Comparison of ENCODE assay signal across 8 cellular contexts in genomic region chr19:47599671-47600245, GRCh38. TPM values are rescaled to one million over a fixed set of nuclear protein-coding genes. Genes with fewer than 3 reads are reported as not detected.
DNase-seq lines count a peak whose midpoint lies in the region; ATAC-seq, FAIRE-seq and TF ChIP-seq lines count a peak whose summit lies in the region.
"Not testable (repeated sequence)": the region's sequence is repeated elsewhere in the genome, so short reads cannot be mapped to it uniquely, and the experiment has no call there.

No MANE protein-coding gene starts in this region.

- H3K23ac ChIP-seq in IMR-90 (ENCODE audit: low read depth, low read length) (peak overlapping the region; percentile 57; the same call in 1 of the 2 replicates), neuronal stem cell (ENCODE audit: low read depth, low read length, poor library complexity) (peak overlapping the region; percentile 60)

- peak overlapping the region; percentile 91 for H3K4ac ChIP-seq in IMR-90 (ENCODE audit: low read depth, low read length)
- not testable (repeated sequence) for H3K4ac ChIP-seq in neuronal stem cell (ENCODE audit: low read length)

- not testable (repeated sequence) for ATAC-seq in CD4-positive, alpha-beta T cell (ENCODE audit: poor library complexity); IMR-90 (ENCODE audit: low read depth); activated naive CD8-positive, alpha-beta T cell treated with anti-CD3 and anti-CD28 coated beads, Interleukin-2, amount 50 U/mL, for 24 hours

- H3K36me3 Mint-ChIP-seq in CD4-positive, alpha-beta T cell (ENCODE audit: low read depth); activated naive CD8-positive, alpha-beta T cell treated with anti-CD3 and anti-CD28 coated beads, Interleukin-2, amount 50 U/mL, for 24 hours (ENCODE audit: low read depth): not testable (repeated sequence)

- H3K18ac ChIP-seq in IMR-90 (ENCODE audit: low read depth, low read length), result peak overlapping the region; percentile 55
- peak overlapping the region; percentile 76 for H3K18ac ChIP-seq in neuronal stem cell (ENCODE audit: low read length)

- not testable (repeated sequence) for H4K20me1 ChIP-seq in IMR-90 (ENCODE audit: insufficient read depth, low read length); SK-N-SH (ENCODE audit: insufficient read depth); endothelial cell of umbilical vein (replicated peaks; ENCODE audit: control insufficient read depth, extremely low read depth, insufficient read depth, low read length); keratinocyte (ENCODE audit: control insufficient read depth, extremely low read depth, insufficient read depth, low read length)

- H3K56ac ChIP-seq in IMR-90 (ENCODE audit: extremely low read depth, insufficient read depth, low read length), result peak overlapping the region; percentile 73

- H3K9me2 ChIP-seq in SK-N-SH, result not testable (repeated sequence)

- not testable (repeated sequence) for H2BK12ac ChIP-seq in neuronal stem cell (ENCODE audit: low read length)

- H3K4me2 ChIP-seq in IMR-90 (ENCODE audit: low read depth, low read length) (peak overlapping the region; percentile 77), SK-N-SH (peak overlapping the region; percentile 82), endothelial cell of umbilical vein (ENCODE audit: insufficient read depth, low read length) (peak overlapping the region; percentile 88), keratinocyte (ENCODE audit: control insufficient read depth, extremely low read depth, insufficient read depth, low read depth, low read length) (peak overlapping the region; percentile 94), neuronal stem cell (ENCODE audit: insufficient read depth, low read length, poor library complexity, severe bottlenecking) (peak overlapping the region; percentile 33)

- in situ Hi-C loops in IMR-90 (cut with MboI; ENCODE audit: low sequenced_read_pairs), result not testable (repeated sequence)

- not testable (repeated sequence) for H3K27me3 ChIP-seq in CD4-positive, alpha-beta T cell (ENCODE audit: control insufficient read depth, insufficient read depth, low read length); IMR-90 (ENCODE audit: control insufficient read depth, insufficient read depth, low read length); SK-N-SH (ENCODE audit: insufficient read depth); endothelial cell of umbilical vein (ENCODE audit: control insufficient read depth in 2 of 2, insufficient read depth in 2 of 2, low read length in 2 of 2); keratinocyte (ENCODE audit: control insufficient read depth, extremely low read depth, insufficient read depth, low read length); neuronal stem cell (ENCODE audit: control insufficient read depth in 3 of 3, insufficient read depth in 3 of 3, low read depth in 1 of 3, low read length in 3 of 3); testis

- H3K9ac ChIP-seq in IMR-90 (ENCODE audit: low read depth, low read length), result peak overlapping the region; percentile 64
- H3K9ac ChIP-seq in SK-N-SH, result peak overlapping the region; percentile 40; the same call in 1 of the 2 replicates
- peak overlapping the region; percentile 67 for H3K9ac ChIP-seq in endothelial cell of umbilical vein (replicated peaks; ENCODE audit: extremely low read depth, insufficient read depth, low read length)
- H3K9ac ChIP-seq in keratinocyte (ENCODE audit: control insufficient read depth, extremely low read depth, insufficient read depth, low read length), result peak overlapping the region; percentile 70
- not testable (repeated sequence) for H3K9ac ChIP-seq in neuronal stem cell (ENCODE audit: low read depth, low read length, poor library complexity)

- not testable (repeated sequence) for TF ChIP-seq CTCF in CD4-positive, alpha-beta T cell (IDR thresholded peaks at IDR 0.05); IMR-90 (conservative IDR thresholded peaks at IDR 0.05; ENCODE audit: low read depth, low read length); SK-N-SH (IDR thresholded peaks at IDR 0.05); endothelial cell of umbilical vein (IDR thresholded peaks at IDR 0.05; ENCODE audit: extremely low read depth in 1 of 2, insufficient read depth in 1 of 2, low read depth in 1 of 2, low read length in 2 of 2); keratinocyte (optimal IDR thresholded peaks at IDR 0.05 in 1 of 3, IDR thresholded peaks at IDR 0.05 in 1 of 3, conservative IDR thresholded peaks at IDR 0.05 in 1 of 3; ENCODE audit: extremely low read depth in 1 of 3, insufficient read depth in 2 of 3, low read length in 3 of 3); testis (IDR thresholded peaks at IDR 0.05)

- H4K5ac ChIP-seq in IMR-90 (ENCODE audit: low read depth, low read length), result not testable (repeated sequence)

- H2BK5ac ChIP-seq in IMR-90 (ENCODE audit: low read depth, low read length, poor library complexity, severe bottlenecking), result peak overlapping the region; percentile 77
- H2BK5ac ChIP-seq in neuronal stem cell (ENCODE audit: low read length), result not testable (repeated sequence)

- H3K27ac Mint-ChIP-seq in CD4-positive, alpha-beta T cell, result peak overlapping the region; percentile 89
- H3K27ac Mint-ChIP-seq in activated naive CD8-positive, alpha-beta T cell treated with anti-CD3 and anti-CD28 coated beads, Interleukin-2, amount 50 U/mL, for 24 hours, result peak overlapping the region; percentile 53

- not testable (repeated sequence) for FAIRE-seq in endothelial cell of umbilical vein (lab: Jason Lieb, UNC); keratinocyte (lab: Jason Lieb, UNC)

- peak overlapping the region; percentile 86 for H3K4me3 Mint-ChIP-seq in CD4-positive, alpha-beta T cell
- H3K4me3 Mint-ChIP-seq in activated naive CD8-positive, alpha-beta T cell treated with anti-CD3 and anti-CD28 coated beads, Interleukin-2, amount 50 U/mL, for 24 hours, result peak overlapping the region; percentile 80

- not testable (repeated sequence) for TF ChIP-seq EP300 in SK-N-SH (IDR thresholded peaks at IDR 0.05; ENCODE audit: borderline replicate concordance in 1 of 2, low read depth in 1 of 2, low read length in 1 of 2)

- peak overlapping the region; percentile 79 for H3K27ac ChIP-seq in CD4-positive, alpha-beta T cell (ENCODE audit: low read depth, low read length)
- H3K27ac ChIP-seq in IMR-90 (ENCODE audit: insufficient read depth, low read length), result peak overlapping the region; percentile 83
- peak overlapping the region; percentile 3 to 71; a peak in 2 of 4 replicates for H3K27ac ChIP-seq in SK-N-SH (ENCODE audit: low read depth in 2 of 2, low read length in 1 of 2)
- peak overlapping the region; percentile 67 for H3K27ac ChIP-seq in endothelial cell of umbilical vein (ENCODE audit: insufficient read depth, low read depth, low read length)
- H3K27ac ChIP-seq in keratinocyte (ENCODE audit: control insufficient read depth, insufficient read depth, low read length), result peak overlapping the region; percentile 79
- not testable (repeated sequence) for H3K27ac ChIP-seq in neuronal stem cell (replicated peaks; ENCODE audit: low read length); testis

- H2AFZ ChIP-seq in IMR-90 (replicated peaks; ENCODE audit: low read length, poor library complexity) (peak overlapping the region; percentile 82), SK-N-SH (ENCODE audit: low read depth) (0 out of 2 replicates have a peak overlapping the region, but pooled peaks have one; percentile 6), endothelial cell of umbilical vein (ENCODE audit: low read depth, low read length) (peak overlapping the region; percentile 17), keratinocyte (ENCODE audit: control insufficient read depth, low read length) (peak overlapping the region; percentile 58), neuronal stem cell (ENCODE audit: low read length) (peak overlapping the region; percentile 85)

- intact Hi-C loops in CD4-positive, alpha-beta T cell (cut with DNase I, micrococcal nuclease), result loop anchor here (1.0 to 10.0 kb wide), 7 partner anchors 9 to 325 kb away; partner anchors contain the start of genes INAFM1 (in 1 of the 2), NAPA (in 1 of the 2) and ZNF541 (in 1 of the 2)
- intact Hi-C loops in IMR-90 (cut with micrococcal nuclease) (loop anchor here (1.0 to 5.0 kb wide), 2 partner anchors 84 to 172 kb away; partner anchors contain the start of gene NAPA), endothelial cell of umbilical vein (cut with micrococcal nuclease) (loop anchor here (1.0 to 2.0 kb wide), 3 partner anchors 9 to 84 kb away; partner anchors contain the start of gene NAPA)
- intact Hi-C loops in testis (cut with DNase I; ENCODE audit: low total_unique reads), result not testable (repeated sequence)

- peak overlapping the region; percentile 56 for H3K4me3 ChIP-seq in IMR-90 (ENCODE audit: insufficient read depth, low read depth, low read length)
- peak overlapping the region; percentile 45 to 57 for H3K4me3 ChIP-seq in SK-N-SH (ENCODE audit: low read depth in 2 of 2, low read length in 1 of 2)
- peak overlapping the region; percentile 46 to 74 (median 66) for H3K4me3 ChIP-seq in endothelial cell of umbilical vein (replicated peaks in 1 of 3; ENCODE audit: insufficient read depth in 1 of 3, low read depth in 1 of 3, low read length in 3 of 3)
- H3K4me3 ChIP-seq in keratinocyte (ENCODE audit: control insufficient read depth in 2 of 3, extremely low read depth in 1 of 3, insufficient read depth in 2 of 3, low read depth in 1 of 3, low read length in 3 of 3), result peak overlapping the region; percentile 47 to 74 (median 73)
- peak overlapping the region; percentile 69 to 74 for H3K4me3 ChIP-seq in neuronal stem cell (ENCODE audit: low read length in 2 of 2)
- peak overlapping the region; percentile 57 to 59 for H3K4me3 ChIP-seq in testis

- H4K91ac ChIP-seq in IMR-90 (ENCODE audit: insufficient read depth, low read depth, low read length), result peak overlapping the region; percentile 81
- not testable (repeated sequence) for H4K91ac ChIP-seq in neuronal stem cell (ENCODE audit: low read depth, low read length, poor library complexity)

- WGBS in IMR-90 (ENCODE audit: extremely low coverage in 2 of 2, insufficient read length in 1 of 2), 2 experiments, result 37% methylated on average over 4 of the region's 25 CpGs; no CpG with 5 or more reads in 1 of the 2 experiments
- WGBS in SK-N-SH (ENCODE audit: low lambda C conversion rate), result 53% methylated on average over 25 of the region's 25 CpGs
- WGBS in neuronal stem cell (ENCODE audit: extremely low coverage in 2 of 2, insufficient read length in 2 of 2, insufficient replicate concordance in 1 of 2), 2 donors, result no CpG with 5 or more reads among the region's 25 CpGs
- 19 to 23% methylated on average over 25 of the region's 25 CpGs for WGBS in testis, 2 donors

- H2BK20ac ChIP-seq in IMR-90 (ENCODE audit: low read depth, low read length), result not testable (repeated sequence)

- H4K8ac ChIP-seq in IMR-90 (ENCODE audit: low read depth in 2 of 2, low read length in 2 of 2), result peak overlapping the region; percentile 86 to 94
- H4K8ac ChIP-seq in neuronal stem cell (ENCODE audit: low read depth, low read length), result not testable (repeated sequence)

- not testable (repeated sequence) for H3K36me3 ChIP-seq in IMR-90 (ENCODE audit: control insufficient read depth, insufficient read depth, low read length); SK-N-SH (replicated peaks in 1 of 2; ENCODE audit: control insufficient read depth in 1 of 2, insufficient read depth in 2 of 2, low read length in 1 of 2); endothelial cell of umbilical vein (ENCODE audit: control insufficient read depth in 2 of 2, extremely low read depth in 1 of 2, insufficient read depth in 2 of 2, low read length in 2 of 2); keratinocyte (ENCODE audit: control insufficient read depth in 2 of 2, extremely low read depth in 1 of 2, insufficient read depth in 2 of 2, low read length in 2 of 2); neuronal stem cell (replicated peaks in 1 of 2; ENCODE audit: control insufficient read depth in 2 of 2, insufficient read depth in 2 of 2, low read length in 2 of 2); testis (ENCODE audit: low read depth, missing control alignments)

- BruUV-seq in IMR-90 (replicated peaks; lab: Mats Ljungman, UMichigan), result not testable (repeated sequence)
- TSS peak; percentile 69 for BruUV-seq in endothelial cell of umbilical vein (replicated peaks; lab: Mats Ljungman, UMichigan)

- H2AK9ac ChIP-seq in IMR-90 (replicated peaks; ENCODE audit: low read depth, low read length, poor library complexity), result peak overlapping the region; percentile 86

- H3F3A ChIP-seq in SK-N-SH (replicated peaks; ENCODE audit: insufficient read depth), result peaks cover 23% of the 10 kb centered on the region

- H2BK120ac ChIP-seq in IMR-90 (ENCODE audit: low read depth, low read length), result peak overlapping the region; percentile 52
- not testable (repeated sequence) for H2BK120ac ChIP-seq in neuronal stem cell (ENCODE audit: low read depth, low read length)

- CTCF ChIA-PET in CD4-positive, alpha-beta T cell (lab: Charles Lee), result interaction anchor here (0.9 to 3.2 kb wide), 6 partner anchors 11 to 164 kb away, joined by 3 to 21 read pairs (median 4); partner anchors contain the start of genes EHD2, KPTN and NAPA
- CTCF ChIA-PET in IMR-90 (lab: Yijun Ruan, JAX), result interaction anchor here (0.6 to 2.8 kb wide), 2 partner anchors 64 to 85 kb away, joined by 3 to 8 read pairs; partner anchors contain the start of gene NAPA
- CTCF ChIA-PET in SK-N-SH (lab: Yijun Ruan, JAX), result interaction anchor here (0.9 to 2.0 kb wide), 6 partner anchors 11 to 163 kb away, joined by 3 to 11 read pairs (median 5); partner anchors contain the start of gene NAPA
- CTCF ChIA-PET in endothelial cell of umbilical vein (lab: Charles Lee), result interaction anchor here (1.1 to 3.8 kb wide), 8 partner anchors 11 to 163 kb away, joined by 3 to 20 read pairs (median 4); partner anchors contain the start of genes EHD2 and NAPA

- not testable (repeated sequence) for H3K27me3 Mint-ChIP-seq in CD4-positive, alpha-beta T cell; activated naive CD8-positive, alpha-beta T cell treated with anti-CD3 and anti-CD28 coated beads, Interleukin-2, amount 50 U/mL, for 24 hours

- H3K79me1 ChIP-seq in IMR-90 (ENCODE audit: low read depth in 1 of 2, low read length in 2 of 2); neuronal stem cell (ENCODE audit: low read depth, low read length): not testable (repeated sequence)

- H2AK5ac ChIP-seq in IMR-90 (ENCODE audit: low read depth, low read length), result peak overlapping the region; percentile 89
- not testable (repeated sequence) for H2AK5ac ChIP-seq in neuronal stem cell (ENCODE audit: low read depth, low read length)

- TF ChIP-seq RAD21 in IMR-90 (IDR thresholded peaks at IDR 0.05; ENCODE audit: low read length); SK-N-SH (IDR thresholded peaks at IDR 0.05; ENCODE audit: low read length): not testable (repeated sequence)

- peak overlapping the region; percentile 91; the same call in 2 of the 3 replicates for H2BK15ac ChIP-seq in IMR-90 (ENCODE audit: low read depth, low read length)
- H2BK15ac ChIP-seq in neuronal stem cell (ENCODE audit: low read length), result peak overlapping the region; percentile 85

- H3K14ac ChIP-seq in IMR-90 (replicated peaks; ENCODE audit: low read depth, low read length), result peak overlapping the region; percentile 48
- H3K14ac ChIP-seq in neuronal stem cell (ENCODE audit: low read length), result not testable (repeated sequence)

- dilution Hi-C loops in IMR-90 (cut with HindIII; ENCODE audit: low sequenced_read_pairs, unreplicated experiment); endothelial cell of umbilical vein (cut with MboI; ENCODE audit: extremely low pct_ligation_motif_present, low sequenced_read_pairs); keratinocyte (cut with MboI; ENCODE audit: extremely low pct_ligation_motif_present, low sequenced_read_pairs): not testable (repeated sequence)

- not testable (repeated sequence) for H3K9me3 Mint-ChIP-seq in CD4-positive, alpha-beta T cell; activated naive CD8-positive, alpha-beta T cell treated with anti-CD3 and anti-CD28 coated beads, Interleukin-2, amount 50 U/mL, for 24 hours

- H3K9me1 ChIP-seq in IMR-90 (ENCODE audit: insufficient read depth, low read length); endothelial cell of umbilical vein (replicated peaks; ENCODE audit: control insufficient read depth, extremely low read depth, insufficient read depth, low read length); keratinocyte (ENCODE audit: control insufficient read depth, extremely low read depth, insufficient read depth, low read length): not testable (repeated sequence)

- H3K9me3 ChIP-seq in CD4-positive, alpha-beta T cell (ENCODE audit: control insufficient read depth, low read length); IMR-90 (ENCODE audit: control insufficient read depth, insufficient read depth, low read length); SK-N-SH; endothelial cell of umbilical vein (replicated peaks; ENCODE audit: control insufficient read depth, insufficient read depth, low read length); keratinocyte (ENCODE audit: control insufficient read depth, low read depth, low read length); neuronal stem cell (replicated peaks in 1 of 2; ENCODE audit: control insufficient read depth in 2 of 2, insufficient read depth in 1 of 2, low read depth in 1 of 2, low read length in 2 of 2); testis: not testable (repeated sequence)

- H3K79me2 ChIP-seq in SK-N-SH (ENCODE audit: insufficient read depth); endothelial cell of umbilical vein (ENCODE audit: control insufficient read depth, insufficient read depth, low read length); keratinocyte (ENCODE audit: control insufficient read depth, insufficient read depth, low read length): not testable (repeated sequence)

- not testable (repeated sequence) for DNase-seq in CD4-positive, alpha-beta T cell; IMR-90; SK-N-SH; activated naive CD8-positive, alpha-beta T cell treated with anti-CD3 and anti-CD28 coated beads, Interleukin-2, amount 50 U/mL, for 24 hours; endothelial cell of umbilical vein (ENCODE audit: low read depth, low spot score); keratinocyte (ENCODE audit: low read depth, low spot score); neuronal stem cell (ENCODE audit: low spot score); testis

- not testable (repeated sequence) for TF ChIP-seq POLR2A in IMR-90 (IDR thresholded peaks at IDR 0.05; ENCODE audit: low read depth, low read length); endothelial cell of umbilical vein (IDR thresholded peaks at IDR 0.05; ENCODE audit: low read depth, low read length); testis (IDR thresholded peaks at IDR 0.05)

- peaks cover 20% of the 10 kb centered on the region for H3K4me1 Mint-ChIP-seq in CD4-positive, alpha-beta T cell (ENCODE audit: low read depth)
- peaks cover 30% of the 10 kb centered on the region for H3K4me1 Mint-ChIP-seq in activated naive CD8-positive, alpha-beta T cell treated with anti-CD3 and anti-CD28 coated beads, Interleukin-2, amount 50 U/mL, for 24 hours

- H3K4me1 ChIP-seq in IMR-90 (ENCODE audit: control insufficient read depth, insufficient read depth, low read length); neuronal stem cell (ENCODE audit: control insufficient read depth in 2 of 2, insufficient read depth in 1 of 2, low read depth in 1 of 2, low read length in 2 of 2); testis: not testable (repeated sequence)
- peaks cover 0 to 13% of the 10 kb centered on the region in 2 experiments; a peak in 2 of 4 replicates for H3K4me1 ChIP-seq in SK-N-SH (ENCODE audit: control insufficient read depth in 1 of 2, insufficient read depth in 2 of 2, low read depth in 1 of 2, low read length in 1 of 2)
- peaks cover 31% of the 10 kb centered on the region for H3K4me1 ChIP-seq in endothelial cell of umbilical vein (ENCODE audit: control insufficient read depth, extremely low read depth, insufficient read depth, low read length)
- H3K4me1 ChIP-seq in keratinocyte (ENCODE audit: control insufficient read depth, extremely low read depth, insufficient read depth, low read length), result peaks cover 19% of the 10 kb centered on the region

- POLR2A ChIA-PET in CD4-positive, alpha-beta T cell (lab: Charles Lee), result interaction anchor here (0.7 to 3.3 kb wide), 14 partner anchors 9 to 343 kb away, joined by 3 to 61 read pairs (median 8); partner anchors contain the start of genes BICRA, CCDC9, INAFM1 and KPTN
- POLR2A ChIA-PET in IMR-90 (lab: Charles Lee; ENCODE audit: unreplicated experiment), result not testable (repeated sequence)
- POLR2A ChIA-PET in SK-N-SH (lab: Yijun Ruan, JAX), result interaction anchor here (1.0 to 1.7 kb wide), 4 partner anchors 9 to 103 kb away, joined by 3 to 8 read pairs (median 5); partner anchors contain the start of gene NAPA
- POLR2A ChIA-PET in endothelial cell of umbilical vein (lab: Charles Lee), result interaction anchor here (0.6 to 1.8 kb wide), 11 partner anchors 8 to 1866 kb away, joined by 3 to 9 read pairs (median 5); partner anchors contain the start of gene NAPA

RNA-seq across cellular contexts. Expression of gene BICRA, which starts 9.2 kb away (rescaled TPM):
- total RNA-seq in CD4-positive, alpha-beta T cell, result 10 to 100 TPM; 21.2 to 22.0 TPM
- 1.8 and 3.1 TPM in 2 replicates for total RNA-seq in IMR-90 (2012; rRNA removed)
- polyA plus RNA-seq in IMR-90 (2012; rRNA removed), result 3.5 and 3.9 TPM in 2 replicates
- polyA plus RNA-seq in IMR-90 (2012; cell fraction: cytosol; rRNA removed), result 3.0 and 4.1 TPM in 2 replicates
- 13.2 and 25.5 TPM in 2 replicates for polyA plus RNA-seq in IMR-90 (2012; cell fraction: nucleus; rRNA removed; ENCODE audit: low replicate concordance)
- 0.75 and 1.4 TPM in 2 replicates for polyA plus RNA-seq in SK-N-SH (2012; rRNA removed)
- 1.8 and 2.3 TPM in 2 replicates for polyA plus RNA-seq in SK-N-SH (2012; cell fraction: cytosol; rRNA removed)
- polyA plus RNA-seq in SK-N-SH (2012; cell fraction: nucleus; rRNA removed), result 8.4 and 12.8 TPM in 2 replicates
- total RNA-seq in endothelial cell of umbilical vein, result 20.5 and 27.0 TPM in 2 replicates
- polyA plus RNA-seq in endothelial cell of umbilical vein, result 2.0 and 3.8 TPM in 2 replicates
- 2.5 and 4.4 TPM in 2 replicates for polyA plus RNA-seq in endothelial cell of umbilical vein (2011; cell fraction: cytosol; rRNA removed)
- 8.9 and 9.5 TPM in 2 replicates for polyA plus RNA-seq in endothelial cell of umbilical vein (2011; cell fraction: nucleus; rRNA removed)
- polyA plus RNA-seq in endothelial cell of umbilical vein (2012), result 10.5 and 16.9 TPM in 2 replicates
- 10.4 and 13.0 TPM in 2 replicates for polyA minus RNA-seq in endothelial cell of umbilical vein
- polyA minus RNA-seq in endothelial cell of umbilical vein (2011; cell fraction: cytosol; rRNA and poly(A)+ RNA removed), result 5.1 TPM
- polyA minus RNA-seq in endothelial cell of umbilical vein (2011; cell fraction: nucleus; rRNA and poly(A)+ RNA removed), result 5.7 and 12.7 TPM in 2 replicates
- 0.28 to 0.50 TPM (median 0.42 TPM) in 3 replicates for polyA plus RNA-seq in keratinocyte
- polyA plus RNA-seq in keratinocyte (2011; ENCODE audit: low read depth), result 1.0 TPM
- 0.19 and 0.39 TPM in 2 replicates for polyA plus RNA-seq in keratinocyte (2011; cell fraction: cytosol; rRNA removed)
- polyA plus RNA-seq in keratinocyte (2011; cell fraction: nucleus; rRNA removed), result 5.0 and 5.1 TPM in 2 replicates
- 2.8 and 4.8 TPM in 2 replicates for polyA plus RNA-seq in keratinocyte (2012; ENCODE audit: low replicate concordance)
- 0.86 to 14.4 TPM (median 4.5 TPM) in 3 replicates for polyA minus RNA-seq in keratinocyte
- polyA minus RNA-seq in keratinocyte (2011; cell fraction: cytosol; rRNA and poly(A)+ RNA removed), result 3.8 TPM
- 7.5 and 8.1 TPM in 2 replicates for polyA minus RNA-seq in keratinocyte (2011; cell fraction: nucleus; rRNA and poly(A)+ RNA removed)
- 11.8 TPM for polyA plus RNA-seq in neuronal stem cell (2013, experiment 1 of 2)
- polyA plus RNA-seq in neuronal stem cell (2013, experiment 2 of 2), result 11.4 TPM
- total RNA-seq in testis, result 10 to 100 TPM; 13.5 to 19.2 TPM
- polyA plus RNA-seq in testis (ENCODE audit: insufficient read depth, low read depth, low replicate concordance), result 9.2 TPM

RNA-seq across cellular contexts. Expression of gene ZNF541, which starts 26.8 kb away (rescaled TPM):
- under 1 TPM; 0.81 to 0.88 TPM for total RNA-seq in CD4-positive, alpha-beta T cell
- total RNA-seq in IMR-90 (2012; rRNA removed) (not detected in 2 replicates), endothelial cell of umbilical vein (0.13 TPM in 1 of 2 replicates, not detected in the other), testis (10 to 100 TPM; 30.4 to 51.5 TPM)
- polyA plus RNA-seq in IMR-90 (2012; rRNA removed) (not detected in 2 replicates), SK-N-SH (2012; rRNA removed) (0.08 TPM in 2 replicates), endothelial cell of umbilical vein (0.03 and 0.05 TPM in 2 replicates), keratinocyte (not detected in 3 replicates), testis (ENCODE audit: insufficient read depth, low read depth, low replicate concordance) (42.0 TPM)
- polyA plus RNA-seq in IMR-90 (2012; cell fraction: cytosol; rRNA removed), result 0.01 TPM in 1 of 2 replicates, not detected in the other
- 0.08 and 0.16 TPM in 2 replicates for polyA plus RNA-seq in IMR-90 (2012; cell fraction: nucleus; rRNA removed; ENCODE audit: low replicate concordance)
- polyA plus RNA-seq in SK-N-SH (2012; cell fraction: cytosol; rRNA removed), result 0.05 and 0.10 TPM in 2 replicates
- polyA plus RNA-seq in SK-N-SH (2012; cell fraction: nucleus; rRNA removed), result 0.20 and 0.36 TPM in 2 replicates
- polyA plus RNA-seq in endothelial cell of umbilical vein (2011; cell fraction: cytosol; rRNA removed), result 0.03 and 0.08 TPM in 2 replicates
- not detected in 2 replicates for polyA plus RNA-seq in endothelial cell of umbilical vein (2011; cell fraction: nucleus; rRNA removed)
- 0.08 and 0.33 TPM in 2 replicates for polyA plus RNA-seq in endothelial cell of umbilical vein (2012)
- polyA minus RNA-seq in endothelial cell of umbilical vein (not detected in 2 replicates), keratinocyte (not detected in 3 replicates)
- polyA minus RNA-seq in endothelial cell of umbilical vein (2011; cell fraction: cytosol; rRNA and poly(A)+ RNA removed), result not detected
- polyA minus RNA-seq in endothelial cell of umbilical vein (2011; cell fraction: nucleus; rRNA and poly(A)+ RNA removed), result not detected in 2 replicates
- polyA plus RNA-seq in keratinocyte (2011; ENCODE audit: low read depth), result not detected
- not detected in 2 replicates for polyA plus RNA-seq in keratinocyte (2011; cell fraction: cytosol; rRNA removed)
- 0.04 TPM in 1 of 2 replicates, not detected in the other for polyA plus RNA-seq in keratinocyte (2011; cell fraction: nucleus; rRNA removed)
- 0.13 TPM in 1 of 2 replicates, not detected in the other for polyA plus RNA-seq in keratinocyte (2012; ENCODE audit: low replicate concordance)
- not detected for polyA minus RNA-seq in keratinocyte (2011; cell fraction: cytosol; rRNA and poly(A)+ RNA removed)
- polyA minus RNA-seq in keratinocyte (2011; cell fraction: nucleus; rRNA and poly(A)+ RNA removed), result not detected in 2 replicates
- not detected for polyA plus RNA-seq in neuronal stem cell (2013, experiment 1 of 2)
- polyA plus RNA-seq in neuronal stem cell (2013, experiment 2 of 2), result not detected

Comparison
In these comparisons a context has a peak if more than half of its experiments do, and no peak if none do; other contexts are left out.
1. H2AFZ ChIP-seq: peak in every context shown above with its lines; median percentile 85 in neuronal stem cell; 82 in IMR-90; 58 in keratinocyte; 17 in endothelial cell of umbilical vein; 6 in SK-N-SH.
2. H3K4me2 ChIP-seq: peak in every context shown above with its lines; median percentile 94 in keratinocyte; 88 in endothelial cell of umbilical vein; 82 in SK-N-SH; 77 in IMR-90; 33 in neuronal stem cell.
3. RNA of gene ZNF541, which starts 26.8 kb away (polyA plus RNA-seq): 42.0 TPM in testis (single experiment); 0.05 to 0.36 TPM in SK-N-SH, 0.03 to 0.33 TPM in endothelial cell of umbilical vein, 0.01 to 0.16 TPM in IMR-90 and 0.04 to 0.13 TPM in keratinocyte; every median in the first group is over 10 times any median in the second.
4. Peak in every context shown above with its lines, with median percentiles within 50 percentile points of each other: H3K4me3 ChIP-seq.